In the genomic region with DNA sequence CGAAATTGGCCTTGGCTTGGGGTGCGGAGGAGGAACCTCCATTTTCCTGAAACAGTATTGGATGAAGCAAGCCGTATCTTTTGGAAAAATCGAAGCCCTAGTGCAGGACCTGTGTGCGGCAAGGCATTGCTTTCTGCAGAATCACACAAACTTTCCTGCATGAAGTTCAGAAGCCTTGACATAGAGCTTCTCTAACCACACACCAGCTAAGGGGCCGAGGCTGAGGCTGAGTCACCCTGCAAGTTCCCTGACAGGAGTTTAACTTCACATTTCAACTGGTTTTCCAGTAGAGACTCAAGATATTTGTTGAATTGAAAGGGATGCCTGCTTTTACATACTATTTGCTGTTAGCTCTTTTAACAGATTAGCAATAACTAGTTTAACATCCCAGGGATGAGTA, we compare ENCODE assay signal across 11 cellular contexts.
A peak's percentile ranks its signal among the peaks of the same experiment; 100 is the strongest.
DNase-seq lines count a peak whose midpoint lies in the region; ATAC-seq and TF ChIP-seq lines count a peak whose summit lies in the region.
"Had no signal": no experiment of that assay in that cellular context is flagged by ENCODE, and none has a peak within 500 bp of the region (broad histone marks: within the 10 kb centered on the region; RNA-seq: fewer than 3 reads in every experiment).

No MANE protein-coding gene starts in this region.

- DNase-seq in T-helper 17 cell (peak; percentile 25 to 41 (median 36)), activated T-helper 1 cell treated with Interleukin-2 at 50 U/mL for 16 hours (ENCODE audit: low read depth) (peak; percentile 24), kidney glomerular epithelial cell (lab: John Stamatoyannopoulos, UW) (peak; percentile 6), HUDEP-2 (lab: John Stamatoyannopoulos, UW; ENCODE audit: unreplicated experiment in 76 of 76) (no peak), Right ventricle myocardium inferior (ENCODE audit: missing footprints) (no peak)
- peak; percentile 14 for DNase-seq in stimulated activated CD8-positive, alpha-beta memory T cell treated with anti-CD3 and anti-CD28 coated beads, Interleukin-7, amount 100 ng/mL, for 1 hour (ENCODE audit: low read depth in 2 of 2)
- DNase-seq: NCI-H1694 had no signal

- no peak for TF ChIP-seq CTCF in gastroesophageal sphincter (IDR thresholded peaks at IDR 0.05)

- no peak overlapping the region for H3K4me3 ChIP-seq in gastroesophageal sphincter

- ATAC-seq in T-helper 17 cell (peak; percentile 81), gastroesophageal sphincter (no peak), HG03460 (IDR thresholded peaks at IDR 0.05; ENCODE audit: unreplicated experiment) (no peak), Right ventricle myocardium inferior (no peak)
- ATAC-seq: foreskin keratinocyte had no signal

- H3K4me1 ChIP-seq in gastroesophageal sphincter, result peaks cover 0 to 5% (median 0%) of the 10 kb centered on the region in 3 donors
- H3K4me1 ChIP-seq: foreskin keratinocyte had no signal

- H3K27ac Mint-ChIP-seq in T-helper 17 cell, result peak overlapping the region; percentile 97
- H3K27ac Mint-ChIP-seq: nephron had no signal

- H3K27me3 Mint-ChIP-seq in T-helper 17 cell, result no peaks in the 10 kb centered on the region

- H3K4me3 Mint-ChIP-seq in T-helper 17 cell, result peak overlapping the region; percentile 84
- H3K4me3 Mint-ChIP-seq: nephron had no signal

- H3K4me1 Mint-ChIP-seq in T-helper 17 cell, result peaks cover 44% of the 10 kb centered on the region
- H3K4me1 Mint-ChIP-seq: nephron had no signal

- no peaks in the 10 kb centered on the region for H3K9me3 ChIP-seq in T-helper 17 cell (ENCODE audit: control insufficient read depth, low read length, poor library complexity, severe bottlenecking)
- no peaks in the 10 kb centered on the region for H3K9me3 ChIP-seq in gastroesophageal sphincter

- TF ChIP-seq EP300 in gastroesophageal sphincter (IDR thresholded peaks at IDR 0.05), result no peak

- H3K36me3 Mint-ChIP-seq in T-helper 17 cell (ENCODE audit: low read depth), result peaks cover 2% of the 10 kb centered on the region

- intact Hi-C loops in Right ventricle myocardium inferior (cut with DNase I), result no loop called here

- peaks cover 0 to 3% of the 10 kb centered on the region in 2 donors for H3K36me3 ChIP-seq in gastroesophageal sphincter

- 80 to 83% methylated on average over 2 to 6 of the region's 6 CpGs for WGBS in gastroesophageal sphincter (ENCODE audit: low coverage in 1 of 2), 2 donors

- no peaks in the 10 kb centered on the region for H3K27me3 ChIP-seq in gastroesophageal sphincter
- H3K27me3 ChIP-seq: foreskin keratinocyte had no signal

- no peak for TF ChIP-seq POLR2A in gastroesophageal sphincter (IDR thresholded peaks at IDR 0.05)

- no peak overlapping the region for H3K27ac ChIP-seq in gastroesophageal sphincter
- H3K27ac ChIP-seq: foreskin keratinocyte had no signal

Comparison
In these comparisons a context has a peak if more than half of its experiments do, and no peak if none do; other contexts are left out.
1. DNase-seq: peak in T-helper 17 cell (3 of 3), activated T-helper 1 cell treated with Interleukin-2 at 50 U/mL for 16 hours (single experiment), kidney glomerular epithelial cell (single experiment) and stimulated activated CD8-positive, alpha-beta memory T cell treated with anti-CD3 and anti-CD28 coated beads, Interleukin-7, amount 100 ng/mL, for 1 hour (2 of 2); none in HUDEP-2 (0 of 76) and Right ventricle myocardium inferior (single experiment).